In the genomic region with DNA sequence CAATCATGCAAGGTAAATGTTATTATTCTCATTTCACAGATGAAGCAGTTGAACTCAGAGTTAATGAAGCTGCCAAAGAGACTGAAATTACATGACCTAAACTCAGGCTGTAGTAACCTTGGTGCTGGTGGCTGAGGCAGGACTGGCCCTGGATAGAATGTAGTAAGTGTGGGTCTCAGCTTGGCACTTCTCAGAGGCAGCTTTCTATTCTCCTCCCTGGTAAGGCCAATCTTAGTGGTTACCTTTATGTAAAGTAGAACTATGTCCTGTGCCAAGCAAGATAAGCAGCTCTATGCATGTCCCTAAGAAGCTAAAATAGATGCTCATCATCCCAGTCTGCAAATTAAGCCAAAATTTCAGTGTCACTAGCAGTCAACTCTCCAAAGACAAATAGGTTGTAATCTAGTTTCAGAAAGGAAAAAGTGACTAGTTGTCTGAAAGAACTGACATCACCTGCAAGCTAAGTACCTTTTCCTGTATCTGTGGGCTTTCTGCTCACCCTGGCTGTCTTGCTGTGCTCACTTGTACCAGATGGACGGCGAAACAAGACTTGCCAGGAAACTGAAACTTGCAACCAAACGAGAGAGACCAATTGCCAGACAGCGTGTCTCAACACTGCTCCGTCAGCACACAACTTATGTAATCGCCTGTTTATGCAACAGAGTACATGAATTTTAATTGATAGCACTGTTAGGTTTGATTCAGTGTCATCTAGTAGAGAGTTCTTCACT, we compare ENCODE assay signal across 8 cellular contexts. TPM values are rescaled to one million over a fixed set of nuclear protein-coding genes. Genes with fewer than 3 reads are reported as not detected.
DNase-seq lines count a peak whose midpoint lies in the region; ATAC-seq lines count a peak whose summit lies in the region.

No MANE protein-coding gene starts in this region.

- H3K27ac ChIP-seq in substantia nigra (ENCODE audit: low read depth, low read length, poor library complexity, severe bottlenecking): peak overlapping the region; percentile 40

- DNase-seq in RPMI8226 (peak; percentile 80), adipocyte (ENCODE audit: low read depth) (no peak), mucosa of gallbladder (ENCODE audit: low spot score) (peak; percentile 30), substantia nigra (lab: John Stamatoyannopoulos, UW) (peak in 22 of 49 donors; percentile 1 to 43 (median 10)), EL (no peak), kidney glomerular epithelial cell (lab: John Stamatoyannopoulos, UW) (no peak)

- ATAC-seq in GM18502 (IDR thresholded peaks at IDR 0.05; ENCODE audit: poor library complexity, unreplicated experiment): peak; percentile 95
- ATAC-seq in HG02763 (IDR thresholded peaks at IDR 0.05; ENCODE audit: unreplicated experiment): peak; percentile 98

- H3K27me3 ChIP-seq in adipocyte (replicated peaks; ENCODE audit: control insufficient read depth, insufficient read depth, low read length): no peaks in the 10 kb centered on the region

- peaks cover 56% of the 10 kb centered on the region for H3K4me1 ChIP-seq in adipocyte (ENCODE audit: control insufficient read depth, insufficient read depth, low read length)

- H3K4me3 ChIP-seq in adipocyte (ENCODE audit: low read length): peak overlapping the region; percentile 15

- no peaks in the 10 kb centered on the region for H3K9me3 ChIP-seq in adipocyte (ENCODE audit: control insufficient read depth, low read length)

- peak overlapping the region; percentile 23 for H3K9ac ChIP-seq in adipocyte (ENCODE audit: low read length)

- no peaks in the 10 kb centered on the region for H3K36me3 ChIP-seq in adipocyte (ENCODE audit: control insufficient read depth, insufficient read depth, low read length, severe bottlenecking)

RNA-seq across cellular contexts. Expression of a gene that starts 43.7 kb away (rescaled TPM):
- total RNA-seq in mucosa of gallbladder: 4.0 TPM

Comparison
In these comparisons a context has a peak if more than half of its experiments do, and no peak if none do; other contexts are left out.
1. DNase-seq: peak in RPMI8226 (single experiment) and mucosa of gallbladder (single experiment); none in adipocyte (single experiment), EL (single experiment) and kidney glomerular epithelial cell (single experiment).